ENCODE assay signal across 19 cellular contexts in genomic region chr19:30274987-30275386, GRCh38.
DNase-seq lines count a peak whose midpoint lies in the region; ATAC-seq and TF ChIP-seq lines count a peak whose summit lies in the region.
"Had no signal": no experiment of that assay in that cellular context is flagged by ENCODE, and none has a peak within 500 bp of the region (broad histone marks: within the 10 kb centered on the region; RNA-seq: fewer than 3 reads in every experiment).

No MANE protein-coding gene starts in this region.

- peaks cover 5% of the 10 kb centered on the region for H3K27me3 Mint-ChIP-seq in endodermal cell (ENCODE audit: insufficient read depth)
- H3K27me3 Mint-ChIP-seq in GM23338 (ENCODE audit: insufficient read depth, low read depth, poor library complexity), result peaks cover 12% of the 10 kb centered on the region
- H3K27me3 Mint-ChIP-seq in nephron progenitor cell (ENCODE audit: low read depth, poor library complexity), result peaks cover 19% of the 10 kb centered on the region

- H3K4me1 Mint-ChIP-seq in endodermal cell (peaks cover 2% of the 10 kb centered on the region), GM23338 (peaks cover 26% of the 10 kb centered on the region), nephron progenitor cell (peaks cover 21% of the 10 kb centered on the region)
- H3K4me1 Mint-ChIP-seq: CD4-positive, alpha-beta memory T cell had no signal

- peak; percentile 27 for TF ChIP-seq CTCF in endodermal cell (conservative IDR thresholded peaks at IDR 0.05)
- no peak for TF ChIP-seq CTCF in GM23338 (conservative IDR thresholded peaks at IDR 0.05; ENCODE audit: low read depth in 2 of 2)
- no peak for TF ChIP-seq CTCF in nephron progenitor cell (IDR thresholded peaks at IDR 0.05)

- H3K4me1 ChIP-seq in endodermal cell (ENCODE audit: control insufficient read depth, insufficient read depth, low read length) (no peaks in the 10 kb centered on the region), GM23338 (ENCODE audit: insufficient read depth) (peaks cover 25% of the 10 kb centered on the region)
- H3K4me1 ChIP-seq: A549 had no signal

- no peaks in the 10 kb centered on the region for H3K79me2 ChIP-seq in GM23338 (replicated peaks; ENCODE audit: insufficient read depth)

- H4K20me1 ChIP-seq in GM23338 (replicated peaks; ENCODE audit: insufficient read depth), result no peaks in the 10 kb centered on the region

- no peak overlapping the region for H3K4me2 ChIP-seq in GM23338
- H3K4me2 ChIP-seq: A549 had no signal

- H3K9ac ChIP-seq in endodermal cell (ENCODE audit: extremely low read depth, low read length, poor library complexity, severe bottlenecking), result no peak overlapping the region

- H3F3A ChIP-seq in GM23338 (replicated peaks; ENCODE audit: low read depth), result no peaks in the 10 kb centered on the region

- DNase-seq in G401 (ENCODE audit: low spot score) (peak; percentile 40), cerebellar cortex (ENCODE audit: low spot score) (peak; percentile 31), endodermal cell (no peak), GM23338 (ENCODE audit: low spot score) (no peak), nephron progenitor cell (no peak)
- DNase-seq: 8988T; ACHN; AML-193; Calu3; CD4-positive, alpha-beta memory T cell; COR-L47; DMS53; DMS79 treated with DMSO at 0.1 percent for 48 hours; H9; HFFc6 had no signal

- no peak overlapping the region for H3K4me3 ChIP-seq in endodermal cell (ENCODE audit: low read length)
- H3K4me3 ChIP-seq in GM23338, result no peak overlapping the region
- H3K4me3 ChIP-seq: A549 had no signal

- H3K27ac Mint-ChIP-seq in endodermal cell, result no peak overlapping the region
- H3K27ac Mint-ChIP-seq in GM23338, result no peak overlapping the region
- no peak overlapping the region for H3K27ac Mint-ChIP-seq in nephron progenitor cell
- H3K27ac Mint-ChIP-seq: CD4-positive, alpha-beta memory T cell; H9; HFFc6 had no signal

- ATAC-seq in GM23338 (no peak), HG02870 (IDR thresholded peaks at IDR 0.05; ENCODE audit: unreplicated experiment) (no peak)
- ATAC-seq: HCT116 had no signal

- H3K27ac ChIP-seq in endodermal cell (ENCODE audit: low read depth, low read length) (no peak overlapping the region), temporal lobe (ENCODE audit: low read depth, low read length) (peak overlapping the region; percentile 9), GM23338 (ENCODE audit: low read depth) (no peak overlapping the region)
- H3K27ac ChIP-seq: A549 had no signal

- H3K9me2 ChIP-seq in GM23338 (ENCODE audit: insufficient read depth), result no peaks in the 10 kb centered on the region

- H3K36me3 Mint-ChIP-seq in endodermal cell (ENCODE audit: low read depth) (peaks cover 2% of the 10 kb centered on the region), GM23338 (ENCODE audit: low read depth) (peaks cover 11% of the 10 kb centered on the region; the same call in 2 of the 3 replicates), nephron progenitor cell (ENCODE audit: low read depth) (peaks cover 6% of the 10 kb centered on the region)
- H3K36me3 Mint-ChIP-seq: CD4-positive, alpha-beta memory T cell had no signal

- peaks cover 12% of the 10 kb centered on the region for H3K9me3 Mint-ChIP-seq in endodermal cell
- peaks cover 22% of the 10 kb centered on the region for H3K9me3 Mint-ChIP-seq in GM23338
- H3K9me3 Mint-ChIP-seq in nephron progenitor cell, result peaks cover 19% of the 10 kb centered on the region

- H3K4me3 Mint-ChIP-seq in endodermal cell (no peak overlapping the region), GM23338 (no peak overlapping the region), nephron progenitor cell (no peak overlapping the region)
- H3K4me3 Mint-ChIP-seq: CD4-positive, alpha-beta memory T cell; H9; HFFc6 had no signal

- no peaks in the 10 kb centered on the region for H3K27me3 ChIP-seq in endodermal cell (ENCODE audit: control insufficient read depth, insufficient read depth, low read length, poor library complexity, severe bottlenecking)
- H3K27me3 ChIP-seq in GM23338 (ENCODE audit: insufficient read depth), result no peaks in the 10 kb centered on the region

- peaks cover 11% of the 10 kb centered on the region for H3K9me3 ChIP-seq in endodermal cell (ENCODE audit: control insufficient read depth, low read length)

- H3K36me3 ChIP-seq in endodermal cell (ENCODE audit: control insufficient read depth, insufficient read depth, low read length), result no peaks in the 10 kb centered on the region
- H3K36me3 ChIP-seq in GM23338 (ENCODE audit: insufficient read depth), result no peaks in the 10 kb centered on the region

- H2AFZ ChIP-seq in GM23338, result no peak overlapping the region

- in situ Hi-C loops in G401 (cut with HindIII; ENCODE audit: low sequenced_read_pairs), result no loop called here

- WGBS in endodermal cell (ENCODE audit: insufficient coverage in 1 of 2, insufficient read length in 1 of 2), 2 experiments, result 91 to 100% methylated on average over 2 to 3 of the region's 3 CpGs

TF ChIP-seq in GM23338, 12 proteins besides CTCF, POLR2A, EP300 and RAD21 (continues in another document):
- no peak for TF ChIP-seq ZNF331 (CRISPR knock-in tag; IDR thresholded peaks at IDR 0.05; ENCODE audit: low read depth)
- TF ChIP-seq POLR2AphosphoS5 (IDR thresholded peaks at IDR 0.05; ENCODE audit: low read depth), result no peak
- no peak for TF ChIP-seq REST (IDR thresholded peaks at IDR 0.05; ENCODE audit: unreplicated experiment)

Comparison
In these comparisons a context has a peak if more than half of its experiments do, and no peak if none do; other contexts are left out.
1. DNase-seq: peak in G401 (single experiment) and cerebellar cortex (single experiment); none in endodermal cell (single experiment), GM23338 (single experiment) and nephron progenitor cell (single experiment).